ENCODE assay signal across 8 cellular contexts in genomic region chr6:27472617-27473400, GRCh38. TPM values are rescaled to one million over a fixed set of nuclear protein-coding genes. Genes with fewer than 3 reads are reported as not detected.
A peak's percentile ranks its signal among the peaks of the same experiment; 100 is the strongest.
DNase-seq lines count a peak whose midpoint lies in the region; ATAC-seq lines count a peak whose summit lies in the region.

Gene ZNF184 (minus strand): TSS chr6:27473105. CDS start chr6:27472294, 811 bp downstream.

- H3K4me1 Mint-ChIP-seq in activated CD4-positive, alpha-beta T cell treated with anti-CD3 and anti-CD28 coated beads, Interleukin-2, amount 10 ng/mL, durations not matched to agents 7 days and 5 days, result peaks cover 43% of the 10 kb centered on the region

- ATAC-seq in GM19328 (IDR thresholded peaks at IDR 0.05; ENCODE audit: unreplicated experiment), result peak; percentile 85
- ATAC-seq in HG03520 (IDR thresholded peaks at IDR 0.05; ENCODE audit: unreplicated experiment), result peak; percentile 74
- peak; percentile 97 for ATAC-seq in left lobe of liver

- peaks cover 7% of the 10 kb centered on the region for H3K27me3 Mint-ChIP-seq in activated CD4-positive, alpha-beta T cell treated with anti-CD3 and anti-CD28 coated beads, Interleukin-2, amount 10 ng/mL, durations not matched to agents 7 days and 5 days

- H3K4me3 Mint-ChIP-seq in activated CD4-positive, alpha-beta T cell treated with anti-CD3 and anti-CD28 coated beads, Interleukin-2, amount 10 ng/mL, durations not matched to agents 7 days and 5 days, result peak within 1 kb of the TSS; percentile 96

- H3K27ac Mint-ChIP-seq in activated CD4-positive, alpha-beta T cell treated with anti-CD3 and anti-CD28 coated beads, Interleukin-2, amount 10 ng/mL, durations not matched to agents 7 days and 5 days, result peak within 1 kb of the TSS; percentile 98

- peaks cover 42% of the 10 kb centered on the region for H3K36me3 Mint-ChIP-seq in activated CD4-positive, alpha-beta T cell treated with anti-CD3 and anti-CD28 coated beads, Interleukin-2, amount 10 ng/mL, durations not matched to agents 7 days and 5 days (ENCODE audit: low read depth)

- CTCF ChIA-PET in activated CD4-positive, alpha-beta T cell treated with anti-CD3 and anti-CD28 coated beads, Interleukin-2, amount 10 ng/mL, durations not matched to agents 7 days and 5 days (lab: Charles Lee), result interaction anchor here (0.6 to 1.9 kb wide), 6 partner anchors 10 to 1507 kb away, joined by 3 to 4 read pairs (median 3); no protein-coding TSS in a partner anchor

- H3K9me3 Mint-ChIP-seq in activated CD4-positive, alpha-beta T cell treated with anti-CD3 and anti-CD28 coated beads, Interleukin-2, amount 10 ng/mL, durations not matched to agents 7 days and 5 days, result peaks cover 20% of the 10 kb centered on the region

- POLR2A ChIA-PET in activated CD4-positive, alpha-beta T cell treated with anti-CD3 and anti-CD28 coated beads, Interleukin-2, amount 10 ng/mL, durations not matched to agents 7 days and 5 days (lab: Charles Lee), result interaction anchor here (0.6 kb wide), 2 partner anchors 221 to 1314 kb away, joined by 3 to 7 read pairs; no protein-coding TSS in a partner anchor

- peak; percentile 43 to 96 (median 92) for DNase-seq in C1 segment of cervical spinal cord (lab: John Stamatoyannopoulos, UW)
- DNase-seq in NCI-H69 (lab: John Stamatoyannopoulos, UW), result peak; percentile 100
- peak; percentile 89 for DNase-seq in activated CD4-positive, alpha-beta T cell treated with anti-CD3 and anti-CD28 coated beads, Interleukin-2, amount 10 ng/mL, durations not matched to agents 7 days and 5 days
- DNase-seq in dedifferentiated amniotic fluid mesenchymal stem cell (ENCODE audit: extremely low spot score), result peak; percentile 96
- DNase-seq in left lobe of liver (ENCODE audit: low spot score), result peak; percentile 98
- DNase-seq in stimulated activated CD4-positive, alpha-beta T cell treated with anti-CD3 and anti-CD28 coated beads, Interleukin-2, amount 100 ng/mL, for 4 hours (ENCODE audit: low read depth), result peak; percentile 68

RNA-seq across cellular contexts. Expression of gene ZNF184, which starts in this region (rescaled TPM):
- total RNA-seq in activated CD4-positive, alpha-beta T cell treated with anti-CD3 and anti-CD28 coated beads, Interleukin-2, amount 10 ng/mL, durations not matched to agents 7 days and 5 days, result 10 to 100 TPM; 14.4 to 16.8 TPM
- total RNA-seq in left lobe of liver, result 1.5 TPM

Comparison
In these comparisons a context has a peak if more than half of its experiments do, and no peak if none do; other contexts are left out.
1. Peak in every context shown above with its lines: DNase-seq and ATAC-seq.